ENCODE assay signal across 8 cellular contexts in genomic region chr12:122834921-122835692, GRCh38. TPM values are rescaled to one million over a fixed set of nuclear protein-coding genes. Genes with fewer than 3 reads are reported as not detected.
DNase-seq lines count a peak whose midpoint lies in the region; ATAC-seq, FAIRE-seq and TF ChIP-seq lines count a peak whose summit lies in the region.

Gene HIP1R (plus strand): TSS chr12:122835457. CDS start chr12:122835551, 94 bp downstream.

- no peaks in the 10 kb centered on the region for H4K20me1 ChIP-seq in GM12878 (ENCODE audit: control insufficient read depth, insufficient read depth)

- SMC1A ChIA-PET in GM12878 (lab: Charles Lee; ENCODE audit: uncharacterized antibody, unreplicated experiment) = no interaction called here

- peak within 1 kb of the TSS; percentile 91 for H3K4me3 ChIP-seq in GM12878
- H3K4me3 ChIP-seq in iPS-18a (ENCODE audit: low read length) = peak within 1 kb of the TSS; percentile 65
- peak within 1 kb of the TSS; percentile 52 to 80 (median 64) for H3K4me3 ChIP-seq in skin epidermis

- POLR2A ChIA-PET in GM12878 (lab: Charles Lee) = no interaction called here

- TF ChIP-seq CTCF in GM12878 (IDR thresholded peaks at IDR 0.05 in 2 of 3, conservative IDR thresholded peaks at IDR 0.05 in 1 of 3; ENCODE audit: control insufficient read depth in 2 of 3, extremely low read depth in 1 of 3, insufficient read depth in 1 of 3, low read depth in 3 of 3, low read length in 3 of 3) = no peak

- in situ Hi-C loops in Caki2 (cut with HindIII; ENCODE audit: low pct_unique_long_range_greater_than_20kb, low sequenced_read_pairs) (no loop called here), GM12878 (cut with MboI) (no loop called here)

- 2% methylated on average over 17 of the region's 76 CpGs for WGBS in GM12878 (ENCODE audit: insufficient coverage, insufficient replicate concordance, low lambda C conversion rate, missing lambda C conversion rate)

- CTCF ChIA-PET in GM12878 (lab: Yijun Ruan, JAX) = interaction anchor here (1.1 to 2.6 kb wide), 4 partner anchors 26 to 117 kb away, joined by 3 to 9 read pairs (median 6); no protein-coding TSS in a partner anchor

- TF ChIP-seq RAD21 in GM12878 (IDR thresholded peaks at IDR 0.05; ENCODE audit: insufficient read depth, low read depth, low read length) = no peak

- ATAC-seq in HG02588 (IDR thresholded peaks at IDR 0.05; ENCODE audit: unreplicated experiment) (peak; percentile 27), GM12878 (peak; percentile 67)

- TF ChIP-seq EP300 in GM12878 (IDR thresholded peaks at IDR 0.05; ENCODE audit: borderline replicate concordance in 1 of 2, control insufficient read depth in 1 of 2, low read depth in 2 of 2, low read length in 2 of 2) = no peak

- peak; percentile 46 for DNase-seq in Caki2 (ENCODE audit: low read depth)
- DNase-seq in GM12878 (ENCODE audit: low read depth, low spot score) = no peak
- DNase-seq in DMS153 treated with DMSO at 0.1 percent for 48 hours (lab: John Stamatoyannopoulos, UW; ENCODE audit: unreplicated experiment) = no peak
- no peak for DNase-seq in KG1 (lab: John Stamatoyannopoulos, UW)

- H3K27ac ChIP-seq in GM12878 (ENCODE audit: control insufficient read depth, insufficient read depth) (no peak within 1 kb of the TSS), iPS-18a (ENCODE audit: low read length) (no peak within 1 kb of the TSS), skin epidermis (peak within 1 kb of the TSS; percentile 37 to 92 (median 83))

- H3K36me3 ChIP-seq in GM12878 (ENCODE audit: control insufficient read depth in 2 of 2, insufficient read depth in 2 of 2, low read length in 1 of 2) (no peaks in the 10 kb centered on the region), iPS-18a (ENCODE audit: control insufficient read depth, low read depth, low read length) (no peaks in the 10 kb centered on the region)

- no peak for FAIRE-seq in GM12878 (lab: Jason Lieb, UNC)

- H3K27me3 ChIP-seq in GM12878 (replicated peaks in 1 of 2; ENCODE audit: control insufficient read depth in 2 of 2, insufficient read depth in 2 of 2, low read length in 1 of 2) = peaks cover 2 to 3% of the 10 kb centered on the region in 2 experiments; a peak in 2 of 4 replicates
- H3K27me3 ChIP-seq in iPS-18a (ENCODE audit: control insufficient read depth, insufficient read depth, low read length) = peaks cover 54% of the 10 kb centered on the region

- H3K4me1 ChIP-seq in GM12878 (ENCODE audit: control insufficient read depth, insufficient read depth, low read length) = peaks cover 7% of the 10 kb centered on the region
- peaks cover 7% of the 10 kb centered on the region for H3K4me1 ChIP-seq in iPS-18a (ENCODE audit: control insufficient read depth, low read depth, low read length)

- H3K4me2 ChIP-seq in GM12878 (ENCODE audit: control insufficient read depth, insufficient read depth) = peak within 1 kb of the TSS; percentile 64

- intact Hi-C loops in T-helper 2 cell treated with Interferon-gamma antibody and Interleukin-4, amounts not matched to agents 100 ng/mL and 5 ng/mL, for 36 hours (cut with micrococcal nuclease) = no loop called here
- intact Hi-C loops in GM12878 (cut with micrococcal nuclease; ENCODE audit: unreplicated experiment) = loop anchor here (5.0 kb wide), 1 partner anchor 43 kb away; no protein-coding TSS in a partner anchor

- RAD21 ChIA-PET in GM12878 (lab: Charles Lee; ENCODE audit: unreplicated experiment) = interaction anchor here (1.1 to 1.9 kb wide), 2 partner anchors 22 to 41 kb away, joined by 3 to 15 read pairs; no protein-coding TSS in a partner anchor

- H3K9ac ChIP-seq in GM12878 (ENCODE audit: control insufficient read depth, insufficient read depth, low read length) = peak within 1 kb of the TSS; percentile 32; the same call in 1 of the 2 replicates
- peak within 1 kb of the TSS; percentile 18 for H3K9ac ChIP-seq in iPS-18a (ENCODE audit: low read length)

- no TSS peak for BruUV-seq in GM12878 (replicated peaks; lab: Mats Ljungman, UMichigan)

- TF ChIP-seq POLR2A in GM12878 (IDR thresholded peaks at IDR 0.05; ENCODE audit: low read depth, low read length) = peak; percentile 37; the same call in 1 of the 2 replicates

- H3K9me3 ChIP-seq in GM12878 (replicated peaks; ENCODE audit: control insufficient read depth, insufficient read depth, low read length) (no peaks in the 10 kb centered on the region; the same call in 2 of the 3 replicates), iPS-18a (ENCODE audit: control insufficient read depth, low read depth, low read length) (no peaks in the 10 kb centered on the region)

- H2AFZ ChIP-seq in GM12878 (ENCODE audit: control insufficient read depth, low read depth, low read length) = no peak within 1 kb of the TSS; the same call in 1 of the 2 replicates

- H3K79me2 ChIP-seq in GM12878 (ENCODE audit: control insufficient read depth, insufficient read depth, low read length) = no peaks in the 10 kb centered on the region

TF ChIP-seq in GM12878, 131 proteins besides CTCF, POLR2A, EP300 and RAD21:
- TF ChIP-seq ZSCAN29 (IDR thresholded peaks at IDR 0.05) (no peak), BHLHE40 (IDR thresholded peaks at IDR 0.05; ENCODE audit: borderline replicate concordance in 1 of 2, low read depth in 2 of 2, low read length in 1 of 2) (peak in 1 of 2 experiments; percentile 56; a peak in 2 of 4 replicates), PAX8 (IDR thresholded peaks at IDR 0.05) (no peak), KDM1A (IDR thresholded peaks at IDR 0.05; ENCODE audit: borderline replicate concordance) (no peak)
TF ChIP-seq in GM12878: peak in this region for 1.

RNA-seq across cellular contexts. Expression of gene HIP1R, which starts in this region (rescaled TPM):
- 56.1 and 67.4 TPM in 2 replicates for total RNA-seq in Caki2 (2014; rRNA removed; shearing (Covaris generic); ENCODE audit: low replicate concordance)
- total RNA-seq in T-helper 2 cell treated with Interferon-gamma antibody and Interleukin-4, amounts not matched to agents 100 ng/mL and 5 ng/mL, for 36 hours = 31.8 TPM in 2 replicates
- total RNA-seq in GM12878 (2013; cell fraction: nucleolus; rRNA removed) = 18.6 and 21.9 TPM in 2 replicates
- total RNA-seq in GM12878 (2014; rRNA removed) (23.3 and 27.7 TPM in 2 replicates), GM12878 (2014; rRNA removed; fragmentation: Illumina TruSeq; extraction: Trizol) (6.9 and 10.2 TPM in 2 replicates), GM12878 (2021) (20.7 and 21.7 TPM in 2 replicates)
- 3.2 TPM for polyA plus RNA-seq in GM12878 (2011; ENCODE audit: low read depth)
- polyA plus RNA-seq in GM12878 (2011; rRNA removed) (1.1 and 1.6 TPM in 2 replicates), GM12878 (2014; fragmentation: Illumina TruSeq; extraction: Trizol) (3.4 and 10.4 TPM in 2 replicates), GM12878 (2014; fragmentation: Nextera tagmentation; extraction: Ambion mirVana) (under 1 TPM; 0.18 to 0.35 TPM), GM12878 (2014; rRNA removed) (19.9 and 20.8 TPM in 2 replicates), GM12878 (2016; fragmentation: Nextera tagmentation; extraction: Ambion mirVana) (10 to 100 TPM; 12.9 to 14.4 TPM)
- polyA plus RNA-seq in GM12878 (2011; cell fraction: cytosol; rRNA removed) = 1.1 and 3.2 TPM in 2 replicates
- 17.7 and 27.4 TPM in 2 replicates for polyA plus RNA-seq in GM12878 (2011; cell fraction: nucleus; rRNA removed)
- 5.7 and 6.6 TPM in 2 replicates for polyA plus RNA-seq in GM12878 (2012)
- 1.9 and 5.3 TPM in 2 replicates for polyA minus RNA-seq in GM12878 (2011; rRNA and poly(A)+ RNA removed)
- polyA minus RNA-seq in GM12878 (2011; cell fraction: cytosol; rRNA and poly(A)+ RNA removed) = 1.1 and 1.2 TPM in 2 replicates
- polyA minus RNA-seq in GM12878 (2011; cell fraction: nucleus; rRNA and poly(A)+ RNA removed) = 3.9 and 4.6 TPM in 2 replicates

Comparison
In these comparisons a context has a peak if more than half of its experiments do, and no peak if none do; other contexts are left out.
1. H3K27ac ChIP-seq: peak in skin epidermis (21 of 21); none in GM12878 (single experiment) and iPS-18a (single experiment).
2. Peak in every context shown above with its lines, with median percentiles within 50 percentile points of each other: H3K4me3 ChIP-seq.